8 cellular contexts compared by ENCODE assay signal in genomic region chr3:4826237-4827100, GRCh38.
DNase-seq lines count a peak whose midpoint lies in the region; ATAC-seq and TF ChIP-seq lines count a peak whose summit lies in the region.

No MANE protein-coding gene starts in this region.

- H3K4me1 Mint-ChIP-seq in CD14-positive monocyte, result peaks cover 69% of the 10 kb centered on the region
- H3K4me1 Mint-ChIP-seq in activated CD4-positive, alpha-beta memory T cell treated with anti-CD3 and anti-CD28 coated beads, Interleukin-2, amount 10 ng/mL, durations not matched to agents 7 days and 5 days, result peaks cover 94% of the 10 kb centered on the region

- CTCF ChIA-PET in activated CD4-positive, alpha-beta memory T cell treated with anti-CD3 and anti-CD28 coated beads, Interleukin-2, amount 10 ng/mL, durations not matched to agents 7 days and 5 days (lab: Charles Lee), result interaction anchor here (1.0 to 3.6 kb wide), 6 partner anchors 9 to 370 kb away, joined by 3 to 25 read pairs (median 6); partner anchors contain the start of gene BHLHE40

- peak overlapping the region in 1 of 2 donors; percentile 60 for H3K4me3 Mint-ChIP-seq in CD14-positive monocyte
- peak overlapping the region; percentile 83 for H3K4me3 Mint-ChIP-seq in activated CD4-positive, alpha-beta memory T cell treated with anti-CD3 and anti-CD28 coated beads, Interleukin-2, amount 10 ng/mL, durations not matched to agents 7 days and 5 days

- H3K27me3 Mint-ChIP-seq in CD14-positive monocyte (ENCODE audit: low read depth in 3 of 3), result peaks cover 3 to 4% (median 4%) of the 10 kb centered on the region in 3 donors
- no peaks in the 10 kb centered on the region for H3K27me3 Mint-ChIP-seq in activated CD4-positive, alpha-beta memory T cell treated with anti-CD3 and anti-CD28 coated beads, Interleukin-2, amount 10 ng/mL, durations not matched to agents 7 days and 5 days

- no peaks in the 10 kb centered on the region for H3K9me3 ChIP-seq in prostate gland

- H3K27me3 ChIP-seq in prostate gland (replicated peaks; ENCODE audit: insufficient read depth), result no peaks in the 10 kb centered on the region

- H3K27ac Mint-ChIP-seq in CD14-positive monocyte, result peak overlapping the region in 5 of 7 donors; percentile 5 to 84 (median 72)
- H3K27ac Mint-ChIP-seq in activated CD4-positive, alpha-beta memory T cell treated with anti-CD3 and anti-CD28 coated beads, Interleukin-2, amount 10 ng/mL, durations not matched to agents 7 days and 5 days, result peak overlapping the region; percentile 93

- TF ChIP-seq CTCF in CD14-positive monocyte (IDR thresholded peaks at IDR 0.05) (no peak), prostate gland (IDR thresholded peaks at IDR 0.05) (no peak)

- 50% methylated on average over 20 of the region's 20 CpGs for WGBS in prostate gland

- H3K36me3 Mint-ChIP-seq in CD14-positive monocyte, result peaks cover 45 to 57% of the 10 kb centered on the region in 2 donors
- peaks cover 88% of the 10 kb centered on the region for H3K36me3 Mint-ChIP-seq in activated CD4-positive, alpha-beta memory T cell treated with anti-CD3 and anti-CD28 coated beads, Interleukin-2, amount 10 ng/mL, durations not matched to agents 7 days and 5 days (ENCODE audit: low read depth)

- peaks cover 8% of the 10 kb centered on the region for H3K4me1 ChIP-seq in prostate gland (replicated peaks)

- no peaks in the 10 kb centered on the region for H3K9me3 Mint-ChIP-seq in CD14-positive monocyte
- H3K9me3 Mint-ChIP-seq in activated CD4-positive, alpha-beta memory T cell treated with anti-CD3 and anti-CD28 coated beads, Interleukin-2, amount 10 ng/mL, durations not matched to agents 7 days and 5 days, result peaks cover 2% of the 10 kb centered on the region

- DNase-seq in CD14-positive monocyte (ENCODE audit: low spot score) (no peak), Right ventricle myocardium inferior (ENCODE audit: missing footprints) (peak; percentile 84), prostate gland (ENCODE audit: low spot score) (peak; percentile 14), DMS114 treated with DMSO at 0.1 percent for 48 hours (lab: John Stamatoyannopoulos, UW; ENCODE audit: unreplicated experiment) (no peak)
- no peak for DNase-seq in activated CD4-positive, alpha-beta memory T cell treated with anti-CD3 and anti-CD28 coated beads, Interleukin-2, amount 10 ng/mL, durations not matched to agents 7 days and 5 days

- POLR2A ChIA-PET in activated CD4-positive, alpha-beta memory T cell treated with anti-CD3 and anti-CD28 coated beads, Interleukin-2, amount 10 ng/mL, durations not matched to agents 7 days and 5 days (lab: Charles Lee), result interaction anchor here (0.9 to 22.2 kb wide), 14 partner anchors 12 to 193 kb away, joined by 3 to 822 read pairs (median 5); partner anchors contain the start of gene BHLHE40

- H3K36me3 ChIP-seq in prostate gland, result no peaks in the 10 kb centered on the region

- TF ChIP-seq POLR2A in prostate gland (IDR thresholded peaks at IDR 0.05), result no peak

- intact Hi-C loops in CD14-positive monocyte (cut with micrococcal nuclease) (loop anchor here in 1 of 2 donors (5.0 kb wide), 1 partner anchor 151 kb away; the partner anchor contains the start of gene BHLHE40), Right ventricle myocardium inferior (cut with DNase I) (loop anchor here (1.0 to 5.0 kb wide), 3 partner anchors 54 to 152 kb away; no protein-coding TSS in a partner anchor), prostate gland (cut with DNase I) (loop anchor here (2.0 to 5.0 kb wide), 3 partner anchors 108 to 201 kb away; partner anchors contain the start of gene BHLHE40)

- ATAC-seq in Right ventricle myocardium inferior (peak; percentile 89), GM21528 (IDR thresholded peaks at IDR 0.05; ENCODE audit: low FRiP score, unreplicated experiment) (no peak), HG02870 (IDR thresholded peaks at IDR 0.05; ENCODE audit: unreplicated experiment) (no peak), GM21515 (IDR thresholded peaks at IDR 0.05; ENCODE audit: unreplicated experiment) (no peak)

- no peak overlapping the region for H3K4me3 ChIP-seq in prostate gland

- peak overlapping the region; percentile 38 to 54 for H3K27ac ChIP-seq in prostate gland

Comparison
In these comparisons a context has a peak if more than half of its experiments do, and no peak if none do; other contexts are left out.
1. DNase-seq: peak in Right ventricle myocardium inferior (single experiment) and prostate gland (single experiment); none in CD14-positive monocyte (single experiment), activated CD4-positive, alpha-beta memory T cell treated with anti-CD3 and anti-CD28 coated beads, Interleukin-2, amount 10 ng/mL, durations not matched to agents 7 days and 5 days (single experiment) and DMS114 treated with DMSO at 0.1 percent for 48 hours (single experiment).